13 cellular contexts compared by ENCODE assay signal in the genomic region with DNA sequence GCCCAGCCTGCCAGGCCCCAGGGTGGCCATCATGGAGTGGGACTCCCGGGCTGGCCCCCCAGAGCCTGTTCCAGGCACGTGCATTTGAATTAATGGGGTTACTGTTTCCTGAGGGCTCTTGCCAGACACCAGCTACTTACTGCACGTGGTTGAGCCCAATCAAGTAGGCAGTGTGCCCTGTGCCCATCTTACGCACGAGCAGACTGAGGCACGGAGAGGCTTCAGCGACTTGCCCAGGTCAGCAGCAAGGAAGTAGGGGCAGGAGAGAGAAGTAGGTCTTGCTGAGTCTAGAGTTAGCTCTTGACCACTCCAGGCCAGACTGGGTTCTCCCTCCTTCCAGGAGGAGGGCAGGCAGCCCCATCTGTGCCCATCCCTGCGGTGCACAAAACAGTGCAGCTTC.
DNase-seq lines count a peak whose midpoint lies in the region; ATAC-seq and TF ChIP-seq lines count a peak whose summit lies in the region.
"Had no signal": no experiment of that assay in that cellular context is flagged by ENCODE, and none has a peak within 500 bp of the region (broad histone marks: within the 10 kb centered on the region; RNA-seq: fewer than 3 reads in every experiment).

No MANE protein-coding gene starts in this region.

- peak overlapping the region; percentile 27 for H2BK5ac ChIP-seq in neuronal stem cell (ENCODE audit: low read length)

- H3K36me3 ChIP-seq in DOHH2 (ENCODE audit: control insufficient read depth, low read length) (no peaks in the 10 kb centered on the region), Loucy (ENCODE audit: insufficient read depth, low read length) (no peaks in the 10 kb centered on the region), neuronal stem cell (replicated peaks in 1 of 2; ENCODE audit: control insufficient read depth in 2 of 2, insufficient read depth in 2 of 2, low read length in 2 of 2) (no peaks in the 10 kb centered on the region), uterus (no peaks in the 10 kb centered on the region)
- H3K36me3 ChIP-seq: MG63 had no signal

- intact Hi-C loops in uterus (cut with DNase I; ENCODE audit: low total_unique reads): no loop called here

- H3K9me3 ChIP-seq in DOHH2 (ENCODE audit: control insufficient read depth, insufficient read depth, low read length) (no peaks in the 10 kb centered on the region), Loucy (ENCODE audit: insufficient read depth, low read depth, low read length) (no peaks in the 10 kb centered on the region), neuronal stem cell (replicated peaks in 1 of 2; ENCODE audit: control insufficient read depth in 2 of 2, insufficient read depth in 1 of 2, low read depth in 1 of 2, low read length in 2 of 2) (peaks cover 0 to 2% of the 10 kb centered on the region in 2 donors), uterus (no peaks in the 10 kb centered on the region)
- H3K9me3 ChIP-seq: body of pancreas, MG63 had no signal

- H3K9ac ChIP-seq in Loucy (ENCODE audit: low read depth, low read length, poor library complexity, severe bottlenecking) (peak overlapping the region; percentile 46), neuronal stem cell (ENCODE audit: low read depth, low read length, poor library complexity) (peak overlapping the region; percentile 70)

- peak overlapping the region; percentile 100 for H2BK12ac ChIP-seq in neuronal stem cell (ENCODE audit: low read length)

- TF ChIP-seq CTCF in DOHH2 (IDR thresholded peaks at IDR 0.05; ENCODE audit: low read depth, low read length, poor library complexity, severe bottlenecking) (no peak), Loucy (conservative IDR thresholded peaks at IDR 0.05; ENCODE audit: low read length) (no peak), uterus (IDR thresholded peaks at IDR 0.05) (no peak)

- no peak for DNase-seq in effector memory CD8-positive, alpha-beta T cell
- DNase-seq in neuronal stem cell (ENCODE audit: low spot score) (no peak), hippocampal formation (lab: John Stamatoyannopoulos, UW) (no peak), uterus (no peak), NCI-H82 (lab: John Stamatoyannopoulos, UW) (no peak)
- no peak for DNase-seq in NK-92 treated with Interleukin-12 subunit alpha and Interleukin-12 subunit beta, amount 100 ng/mL, for 24 hours (lab: John Stamatoyannopoulos, UW)

- H3K79me1 ChIP-seq in neuronal stem cell (ENCODE audit: low read depth, low read length): no peaks in the 10 kb centered on the region

- H3K36me3 Mint-ChIP-seq in effector memory CD8-positive, alpha-beta T cell (ENCODE audit: insufficient read depth): peaks cover 6% of the 10 kb centered on the region
- H3K36me3 Mint-ChIP-seq: CD14-positive monocyte had no signal

- H3K27ac Mint-ChIP-seq in effector memory CD8-positive, alpha-beta T cell: no peak overlapping the region
- H3K27ac Mint-ChIP-seq: CD14-positive monocyte; dendritic cell treated with granulocyte-macrophage colony-stimulating factor and Interleukin-4, amounts not matched to agents 40 ng/mL and 50 ng/mL, for 4 days; progenitor cell of endocrine pancreas had no signal

- H2BK120ac ChIP-seq in neuronal stem cell (ENCODE audit: low read depth, low read length): peak overlapping the region; percentile 90

- peaks cover 11% of the 10 kb centered on the region for H3K4me1 ChIP-seq in DOHH2 (ENCODE audit: control insufficient read depth, low read length)
- peaks cover 21% of the 10 kb centered on the region for H3K4me1 ChIP-seq in Loucy (ENCODE audit: insufficient read depth, low read length, poor library complexity, severe bottlenecking)
- H3K4me1 ChIP-seq in neuronal stem cell (ENCODE audit: control insufficient read depth in 2 of 2, insufficient read depth in 1 of 2, low read depth in 1 of 2, low read length in 2 of 2): peaks cover 13 to 15% of the 10 kb centered on the region in 2 donors
- no peaks in the 10 kb centered on the region for H3K4me1 ChIP-seq in uterus

- no peak for TF ChIP-seq POLR2A in uterus (IDR thresholded peaks at IDR 0.05)

- H3K9me3 Mint-ChIP-seq in effector memory CD8-positive, alpha-beta T cell: no peaks in the 10 kb centered on the region
- H3K9me3 Mint-ChIP-seq: CD14-positive monocyte; dendritic cell treated with granulocyte-macrophage colony-stimulating factor and Interleukin-4, amounts not matched to agents 40 ng/mL and 50 ng/mL, for 4 days had no signal

- H3K14ac ChIP-seq in neuronal stem cell (ENCODE audit: low read length): no peak overlapping the region

- no peaks in the 10 kb centered on the region for H3F3A ChIP-seq in DOHH2 (ENCODE audit: control insufficient read depth, insufficient read depth)
- no peaks in the 10 kb centered on the region for H3F3A ChIP-seq in Loucy (ENCODE audit: low read depth)

- no peaks in the 10 kb centered on the region for H3K79me2 ChIP-seq in DOHH2 (ENCODE audit: control insufficient read depth, low read length)
- H3K79me2 ChIP-seq in Loucy (ENCODE audit: insufficient read depth, low read length): no peaks in the 10 kb centered on the region

- H3K27me3 Mint-ChIP-seq in effector memory CD8-positive, alpha-beta T cell: peaks cover 7 to 33% of the 10 kb centered on the region in 2 donors

- peak overlapping the region; percentile 94 for H3K4ac ChIP-seq in neuronal stem cell (ENCODE audit: low read length)

- H2BK15ac ChIP-seq in neuronal stem cell (ENCODE audit: low read length): peak overlapping the region; percentile 92

- H3K27me3 ChIP-seq in DOHH2 (ENCODE audit: control insufficient read depth, low read length) (no peaks in the 10 kb centered on the region), Loucy (ENCODE audit: insufficient read depth, low read length, poor library complexity, severe bottlenecking) (no peaks in the 10 kb centered on the region), neuronal stem cell (ENCODE audit: control insufficient read depth in 3 of 3, insufficient read depth in 3 of 3, low read depth in 1 of 3, low read length in 3 of 3) (peaks cover 0 to 3% (median 3%) of the 10 kb centered on the region in 3 experiments), uterus (no peaks in the 10 kb centered on the region)
- H3K27me3 ChIP-seq: body of pancreas, MG63 had no signal

- H3K4me3 Mint-ChIP-seq in effector memory CD8-positive, alpha-beta T cell: no peak overlapping the region

- no peak overlapping the region for H3K27ac ChIP-seq in DOHH2 (ENCODE audit: low read depth, low read length)
- H3K27ac ChIP-seq in neuronal stem cell (replicated peaks; ENCODE audit: low read length): no peak overlapping the region
- H3K27ac ChIP-seq in uterus: no peak overlapping the region
- H3K27ac ChIP-seq: body of pancreas had no signal

- no CpG with 5 or more reads among the region's 8 CpGs for WGBS in neuronal stem cell (ENCODE audit: extremely low coverage in 2 of 2, insufficient read length in 2 of 2, insufficient replicate concordance in 1 of 2), 2 donors

- peak overlapping the region; percentile 16 for H3K23ac ChIP-seq in neuronal stem cell (ENCODE audit: low read depth, low read length, poor library complexity)

- H4K91ac ChIP-seq in neuronal stem cell (ENCODE audit: low read depth, low read length, poor library complexity): no peak overlapping the region

- H2AFZ ChIP-seq in Loucy (ENCODE audit: low read length): peak overlapping the region; percentile 98
- H2AFZ ChIP-seq in neuronal stem cell (ENCODE audit: low read length): peak overlapping the region; percentile 99

- H3K4me3 ChIP-seq in DOHH2 (ENCODE audit: low read length) (no peak overlapping the region), Loucy (ENCODE audit: low read length, poor library complexity, severe bottlenecking) (no peak overlapping the region), neuronal stem cell (ENCODE audit: low read length in 2 of 2) (no peak overlapping the region), uterus (no peak overlapping the region)
- H3K4me3 ChIP-seq: body of pancreas, MG63 had no signal

- no peak overlapping the region for H4K8ac ChIP-seq in neuronal stem cell (ENCODE audit: low read depth, low read length)

- peak; percentile 5 for ATAC-seq in effector memory CD8-positive, alpha-beta T cell (replicated peaks)

- H3K18ac ChIP-seq in neuronal stem cell (ENCODE audit: low read length): peak overlapping the region; percentile 95

- no peaks in the 10 kb centered on the region for H3K9me2 ChIP-seq in DOHH2 (replicated peaks; ENCODE audit: control insufficient read depth, low read length)
- H3K9me2 ChIP-seq in Loucy (replicated peaks; ENCODE audit: low read depth, low read length): no peaks in the 10 kb centered on the region

- H3K4me1 Mint-ChIP-seq in effector memory CD8-positive, alpha-beta T cell (ENCODE audit: low read depth in 2 of 2): peaks cover 3 to 4% of the 10 kb centered on the region in 2 donors

- H2AK5ac ChIP-seq in neuronal stem cell (ENCODE audit: low read depth, low read length): peak overlapping the region; percentile 61

- H4K20me1 ChIP-seq in DOHH2 (ENCODE audit: control insufficient read depth, insufficient read depth, low read depth, low read length): no peaks in the 10 kb centered on the region
- H4K20me1 ChIP-seq in Loucy (ENCODE audit: insufficient read depth, low read length, poor library complexity, severe bottlenecking): no peaks in the 10 kb centered on the region

- peak overlapping the region; percentile 38 for H3K4me2 ChIP-seq in DOHH2 (ENCODE audit: low read length)
- peak overlapping the region; percentile 69 for H3K4me2 ChIP-seq in Loucy (ENCODE audit: low read depth, low read length, poor library complexity, severe bottlenecking)
- no peak overlapping the region for H3K4me2 ChIP-seq in neuronal stem cell (ENCODE audit: insufficient read depth, low read length, poor library complexity, severe bottlenecking)
